In the genomic region with DNA sequence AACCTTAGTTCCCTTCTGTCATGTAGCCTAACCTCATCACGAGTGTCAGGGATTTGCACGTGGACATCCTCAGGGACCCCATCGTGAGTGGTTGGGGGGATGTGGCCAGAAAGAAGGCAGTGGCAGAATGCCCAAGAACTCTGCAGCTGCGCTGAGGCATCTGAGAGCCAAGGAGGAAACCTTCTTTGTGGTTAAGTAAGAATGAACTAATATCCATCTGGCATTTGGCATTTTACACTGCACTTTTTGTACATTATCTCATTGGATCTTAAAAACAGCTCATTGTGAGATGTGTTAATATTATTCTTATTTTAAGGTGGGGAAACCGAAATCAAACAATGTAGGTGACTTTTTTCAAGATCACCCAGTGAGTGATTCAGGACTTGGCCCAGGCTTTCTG, we compare ENCODE assay signal across 21 cellular contexts. TPM values are rescaled to one million over a fixed set of nuclear protein-coding genes. Genes with fewer than 3 reads are reported as not detected.
A peak's percentile ranks its signal among the peaks of the same experiment; 100 is the strongest.
DNase-seq lines count a peak whose midpoint lies in the region; ATAC-seq and TF ChIP-seq lines count a peak whose summit lies in the region.
"Had no signal": no experiment of that assay in that cellular context is flagged by ENCODE, and none has a peak within 500 bp of the region (broad histone marks: within the 10 kb centered on the region; RNA-seq: fewer than 3 reads in every experiment).

No MANE protein-coding gene starts in this region.

- H3K4me2 ChIP-seq in neuronal stem cell (ENCODE audit: insufficient read depth, low read length, poor library complexity, severe bottlenecking): no peak overlapping the region
- H3K4me2 ChIP-seq: GM23338, smooth muscle cell had no signal

- peaks cover 0 to 2% (median 0%) of the 10 kb centered on the region in 3 donors for H3K27me3 ChIP-seq in gastrocnemius medialis
- H3K27me3 ChIP-seq in neuronal stem cell (ENCODE audit: control insufficient read depth in 3 of 3, insufficient read depth in 3 of 3, low read depth in 1 of 3, low read length in 3 of 3): no peaks in the 10 kb centered on the region

- H2AFZ ChIP-seq in neuronal stem cell (ENCODE audit: low read length): no peak overlapping the region
- H2AFZ ChIP-seq: GM23338 had no signal

- H3K9ac ChIP-seq in neuronal stem cell (ENCODE audit: low read depth, low read length, poor library complexity): no peak overlapping the region

- TF ChIP-seq CTCF in RWPE1 (conservative IDR thresholded peaks at IDR 0.05; ENCODE audit: low read depth) (no peak), gastrocnemius medialis (IDR thresholded peaks at IDR 0.05 in 4 of 5, conservative IDR thresholded peaks at IDR 0.05 in 1 of 5) (no peak)

- intact Hi-C loops in gastrocnemius medialis (cut with DNase I; ENCODE audit: low total_unique reads): no loop called here

- no peaks in the 10 kb centered on the region for H3K4me1 ChIP-seq in gastrocnemius medialis
- H3K4me1 ChIP-seq in neuronal stem cell (ENCODE audit: control insufficient read depth in 2 of 2, insufficient read depth in 1 of 2, low read depth in 1 of 2, low read length in 2 of 2): peaks cover 0 to 5% of the 10 kb centered on the region in 2 donors

- H3K36me3 ChIP-seq in gastrocnemius medialis (no peaks in the 10 kb centered on the region), neuronal stem cell (replicated peaks in 1 of 2; ENCODE audit: control insufficient read depth in 2 of 2, insufficient read depth in 2 of 2, low read length in 2 of 2) (no peaks in the 10 kb centered on the region)

- POLR2A ChIA-PET in RWPE1 (lab: Yijun Ruan, JAX; ENCODE audit: low non-redundant PET): no interaction called here

- H3K27ac ChIP-seq in RWPE1 (peak overlapping the region; percentile 66), gastrocnemius medialis (no peak overlapping the region), neuronal stem cell (replicated peaks; ENCODE audit: low read length) (no peak overlapping the region)

- no peak for TF ChIP-seq POLR2A in gastrocnemius medialis (IDR thresholded peaks at IDR 0.05)

- CTCF ChIA-PET in RWPE1 (lab: Yijun Ruan, JAX): no interaction called here

- in situ Hi-C loops in gastrocnemius medialis (cut with MboI; ENCODE audit: low sequenced_read_pairs in 4 of 4): no loop called here

- H2BK12ac ChIP-seq in neuronal stem cell (ENCODE audit: low read length): no peak overlapping the region

- H3K14ac ChIP-seq in neuronal stem cell (ENCODE audit: low read length): no peak overlapping the region

- no CpG with 5 or more reads among the region's 5 CpGs for WGBS in neuronal stem cell (ENCODE audit: extremely low coverage in 2 of 2, insufficient read length in 2 of 2, insufficient replicate concordance in 1 of 2), 2 donors

- H2AK5ac ChIP-seq in neuronal stem cell (ENCODE audit: low read depth, low read length): no peak overlapping the region

- H3K23ac ChIP-seq in neuronal stem cell (ENCODE audit: low read depth, low read length, poor library complexity): no peak overlapping the region

- peak; percentile 26 to 30 for ATAC-seq in gastrocnemius medialis
- ATAC-seq: activated CD8-positive, alpha-beta memory T cell treated with anti-CD3 and anti-CD28 coated beads, Interleukin-2, amount 10 ng/mL, durations not matched to agents 7 days and 5 days; GM12878; GM23338 had no signal

- no peak overlapping the region for H2BK120ac ChIP-seq in neuronal stem cell (ENCODE audit: low read depth, low read length)

- H3K4me3 ChIP-seq in gastrocnemius medialis (no peak overlapping the region), neuronal stem cell (ENCODE audit: low read length in 2 of 2) (no peak overlapping the region)
- H3K4me3 ChIP-seq: GM12878, GM23338, smooth muscle cell had no signal

- H3K79me1 ChIP-seq in neuronal stem cell (ENCODE audit: low read depth, low read length): no peaks in the 10 kb centered on the region

- no peak overlapping the region for H3K18ac ChIP-seq in neuronal stem cell (ENCODE audit: low read length)

- no peak overlapping the region for H4K91ac ChIP-seq in neuronal stem cell (ENCODE audit: low read depth, low read length, poor library complexity)

- peak; percentile 31 for DNase-seq in NCI-H2171 treated with DMSO at 0.1 percent for 48 hours (lab: John Stamatoyannopoulos, UW)
- DNase-seq in NCI-H2171 (lab: John Stamatoyannopoulos, UW): no peak
- no peak for DNase-seq in RWPE1 (ENCODE audit: low spot score)
- peak; percentile 68 for DNase-seq in fibroblast of peridontal ligament (ENCODE audit: extremely low read depth)
- DNase-seq in gastrocnemius medialis: no peak
- DNase-seq in activated CD8-positive, alpha-beta memory T cell treated with anti-CD3 and anti-CD28 coated beads, Interleukin-2, amount 50 U/mL, for 48 hours: no peak
- DNase-seq in effector CD4-positive, alpha-beta T cell: no peak
- DNase-seq in neuronal stem cell (ENCODE audit: low spot score): no peak
- DNase-seq: 8988T; activated CD4-positive, CD25-positive, alpha-beta regulatory T cell; activated CD8-positive, alpha-beta memory T cell treated with anti-CD3 and anti-CD28 coated beads, Interleukin-2, amount 10 ng/mL, durations not matched to agents 7 days and 5 days; activated naive CD4-positive, alpha-beta T cell; CD8-positive, alpha-beta memory T cell; effector memory CD4-positive, alpha-beta T cell; head of caudate nucleus; kidney glomerular epithelial cell; NK-92 treated with Interleukin-12 subunit alpha and Interleukin-12 subunit beta, amount 100 ng/mL, for 24 hours; trophoblast cell had no signal

- H3K9me3 ChIP-seq in gastrocnemius medialis (no peaks in the 10 kb centered on the region), neuronal stem cell (replicated peaks in 1 of 2; ENCODE audit: control insufficient read depth in 2 of 2, insufficient read depth in 1 of 2, low read depth in 1 of 2, low read length in 2 of 2) (peaks cover 2 to 13% of the 10 kb centered on the region in 2 donors)

- no peak overlapping the region for H2BK5ac ChIP-seq in neuronal stem cell (ENCODE audit: low read length)

- no peak overlapping the region for H2BK15ac ChIP-seq in neuronal stem cell (ENCODE audit: low read length)

- H4K8ac ChIP-seq in neuronal stem cell (ENCODE audit: low read depth, low read length): no peak overlapping the region

- H3K4ac ChIP-seq in neuronal stem cell (ENCODE audit: low read length): no peak overlapping the region

RNA-seq across cellular contexts. Expression of gene APCDD1, which starts 32.6 kb away (rescaled TPM):
- total RNA-seq in gastrocnemius medialis: 10 to 100 TPM in 2 of 4 donors, 1 to 10 TPM in 2; 4.6 to 13.0 (median 7.5) TPM
- 1.3 TPM for polyA plus RNA-seq in neuronal stem cell (2013, experiment 1 of 2)
- 1.3 TPM for polyA plus RNA-seq in neuronal stem cell (2013, experiment 2 of 2)
- total RNA-seq: activated CD8-positive, alpha-beta memory T cell treated with anti-CD3 and anti-CD28 coated beads, Interleukin-2, amount 10 ng/mL, durations not matched to agents 7 days and 5 days; CD8-positive, alpha-beta memory T cell; GM12878 had no signal
- polyA plus RNA-seq: CD8-positive, alpha-beta memory T cell; GM12878 had no signal

Comparison
In these comparisons a context has a peak if more than half of its experiments do, and no peak if none do; other contexts are left out.
1. DNase-seq: peak in NCI-H2171 treated with DMSO at 0.1 percent for 48 hours (single experiment) and fibroblast of peridontal ligament (single experiment); none in NCI-H2171 (single experiment), RWPE1 (single experiment), gastrocnemius medialis (0 of 2), activated CD8-positive, alpha-beta memory T cell treated with anti-CD3 and anti-CD28 coated beads, Interleukin-2, amount 50 U/mL, for 48 hours (single experiment), effector CD4-positive, alpha-beta T cell (single experiment) and neuronal stem cell (single experiment).